In the genomic region with DNA sequence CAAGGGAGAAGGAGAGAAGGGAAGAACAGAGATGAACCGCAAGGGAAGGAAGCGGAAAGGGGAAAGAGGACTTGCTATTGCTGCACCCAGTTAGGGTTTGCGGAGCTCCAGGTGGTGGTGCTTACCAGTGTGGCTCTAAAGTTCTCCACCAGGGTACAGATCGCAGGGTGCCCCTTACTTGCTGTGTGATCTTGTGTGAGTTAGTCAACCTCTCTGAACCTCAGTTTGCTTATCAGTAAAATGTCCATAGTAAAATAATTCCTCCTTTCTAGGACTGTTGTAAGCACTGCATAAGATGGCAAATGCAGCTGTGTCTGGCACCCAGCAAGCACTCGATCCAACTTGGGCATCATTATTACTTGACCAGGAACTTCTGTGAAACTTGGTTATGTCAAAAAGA, we compare ENCODE assay signal across 23 cellular contexts.
"Had no signal": no experiment of that assay in that cellular context is flagged by ENCODE, and none has a peak within 500 bp of the region (broad histone marks: within the 10 kb centered on the region; RNA-seq: fewer than 3 reads in every experiment).

No MANE protein-coding gene starts in this region.

- H3K4me1 ChIP-seq: uterus had no signal

- H3K4me1 Mint-ChIP-seq: activated T-helper 17 cell treated with anti-CD3 and anti-CD28 coated beads, Interleukin-2, amount 50 U/mL, for 72 hours; immature natural killer cell had no signal

- H3K36me3 ChIP-seq: tibial nerve, uterus had no signal

- H3K27ac Mint-ChIP-seq: activated naive CD4-positive, alpha-beta T cell treated with anti-CD3 and anti-CD28 coated beads, Interleukin-2, amount 50 U/mL, for 72 hours; activated T-cell treated with anti-CD3 and anti-CD28 coated beads, Interleukin-2, amount 50 U/mL, for 24 hours; activated T-helper 17 cell treated with anti-CD3 and anti-CD28 coated beads, Interleukin-2, amount 50 U/mL, for 72 hours; stimulated activated naive CD8-positive, alpha-beta T cell treated with anti-CD3 and anti-CD28 coated beads, Interleukin-15, Interleukin-2, amounts not matched to agents 100 ng/mL and 50 ng/mL, for 24 hours; WTC11 had no signal

- H3K4me3 ChIP-seq: hepatocyte, tibial nerve, uterus had no signal

- H3K27me3 ChIP-seq: hepatocyte, tibial nerve, uterus had no signal

- H3K4me2 ChIP-seq: hepatocyte had no signal

- H3K27ac ChIP-seq: hepatocyte, uterus had no signal

- H2AFZ ChIP-seq: hepatocyte had no signal

- H3K79me2 ChIP-seq: hepatocyte had no signal

- DNase-seq: activated CD4-positive, alpha-beta T cell treated with anti-CD3 and anti-CD28 coated beads, Interleukin-2, amount 50 U/mL, for 4 hours; activated CD8-positive, alpha-beta memory T cell treated with anti-CD3 and anti-CD28 coated beads for 24 hours; activated CD8-positive, alpha-beta memory T cell treated with anti-CD3 and anti-CD28 coated beads, Interleukin-2, amount 50 U/mL, for 4 hours; activated T-cell treated with anti-CD3 and anti-CD28 coated beads, Interleukin-2, amount 50 U/mL, for 24 hours; central memory CD4-positive, alpha-beta T cell; dermis blood vessel endothelial cell; effector CD8-positive, alpha-beta T cell; erythroblast; foreskin fibroblast; immature natural killer cell; nucleus accumbens; posterior cingulate gyrus; stimulated activated CD4-positive, alpha-beta T cell treated with anti-CD3 and anti-CD28 coated beads, Interleukin-4, amount 100 ng/mL, for 4 hours; substantia nigra; T-helper 9 cell had no signal

- H3K36me3 Mint-ChIP-seq: activated naive CD4-positive, alpha-beta T cell treated with anti-CD3 and anti-CD28 coated beads, Interleukin-2, amount 50 U/mL, for 72 hours; brain; immature natural killer cell; WTC11 had no signal

- ATAC-seq: activated naive CD4-positive, alpha-beta T cell treated with anti-CD3 and anti-CD28 coated beads, Interleukin-2, amount 50 U/mL, for 72 hours; activated T-helper 17 cell treated with anti-CD3 and anti-CD28 coated beads, Interleukin-2, amount 50 U/mL, for 72 hours; WTC11 had no signal

- H3K4me3 Mint-ChIP-seq: activated T-cell treated with anti-CD3 and anti-CD28 coated beads, Interleukin-2, amount 50 U/mL, for 24 hours; activated T-helper 17 cell treated with anti-CD3 and anti-CD28 coated beads, Interleukin-2, amount 50 U/mL, for 72 hours; brain; immature natural killer cell; stimulated activated naive CD8-positive, alpha-beta T cell treated with anti-CD3 and anti-CD28 coated beads, Interleukin-15, Interleukin-2, amounts not matched to agents 100 ng/mL and 50 ng/mL, for 24 hours; WTC11 had no signal

- H3K9me3 ChIP-seq: tibial nerve, uterus had no signal

- H3K9me3 Mint-ChIP-seq: activated naive CD4-positive, alpha-beta T cell treated with anti-CD3 and anti-CD28 coated beads, Interleukin-2, amount 50 U/mL, for 72 hours; activated T-cell treated with anti-CD3 and anti-CD28 coated beads, Interleukin-2, amount 50 U/mL, for 24 hours; activated T-helper 17 cell treated with anti-CD3 and anti-CD28 coated beads, Interleukin-2, amount 50 U/mL, for 72 hours; brain; stimulated activated naive CD8-positive, alpha-beta T cell treated with anti-CD3 and anti-CD28 coated beads, Interleukin-15, Interleukin-2, amounts not matched to agents 100 ng/mL and 50 ng/mL, for 24 hours; WTC11 had no signal
